ENCODE assay signal across 8 cellular contexts in the genomic region with DNA sequence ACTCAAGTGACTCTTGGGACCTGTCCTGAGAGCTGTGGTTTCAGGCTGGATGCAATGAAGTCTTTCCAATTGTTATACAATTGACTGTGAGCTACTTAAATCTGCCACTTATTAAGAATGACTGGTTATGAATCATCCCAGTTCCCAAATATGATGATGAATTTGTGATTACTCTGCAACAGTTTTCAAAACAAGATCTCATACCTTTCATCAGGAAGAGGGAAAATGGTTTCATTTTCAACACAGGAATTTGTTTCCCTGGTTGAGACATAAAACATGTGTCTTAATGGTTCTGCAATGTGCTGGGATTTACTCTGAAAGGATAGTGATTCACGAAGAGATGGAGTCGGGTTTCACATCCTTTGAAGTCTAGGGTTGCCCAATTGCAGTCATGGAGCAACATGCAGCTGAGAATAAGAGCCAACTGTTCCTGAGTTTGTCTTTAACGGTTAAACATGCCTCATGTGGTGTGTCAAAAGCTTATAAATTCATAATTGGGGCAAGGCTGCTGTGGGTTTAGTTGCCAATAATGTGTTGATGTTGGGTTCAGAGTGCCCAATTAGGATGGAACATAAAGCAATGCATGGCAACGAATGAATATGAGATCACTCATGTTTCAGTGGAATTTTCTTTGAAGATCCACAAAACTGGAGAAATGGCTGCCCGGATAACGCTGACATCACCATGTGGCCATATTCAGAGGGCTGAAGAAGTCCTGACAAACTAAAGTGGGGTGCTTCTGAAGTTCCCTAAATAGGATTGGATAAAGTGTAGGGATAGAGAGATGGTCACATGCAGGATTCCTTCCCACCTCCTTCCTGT. TPM values are rescaled to one million over a fixed set of nuclear protein-coding genes. Genes with fewer than 3 reads are reported as not detected.
A peak's percentile ranks its signal among the peaks of the same experiment; 100 is the strongest.
DNase-seq lines count a peak whose midpoint lies in the region; ATAC-seq and TF ChIP-seq lines count a peak whose summit lies in the region.

No MANE protein-coding gene starts in this region.

- TF ChIP-seq CTCF in Panc1 (IDR thresholded peaks at IDR 0.05), result no peak

- H3K27ac ChIP-seq in GM23248, result peak overlapping the region; percentile 90
- no peak overlapping the region for H3K27ac ChIP-seq in Panc1 (ENCODE audit: low read length)

- H3K27ac Mint-ChIP-seq in naive thymus-derived CD8-positive, alpha-beta T cell, result no peak overlapping the region

- H3K79me2 ChIP-seq in GM23248 (ENCODE audit: insufficient read depth), result no peaks in the 10 kb centered on the region

- DNase-seq in GM23248 (peak; percentile 98), Panc1 (ENCODE audit: low read depth, low spot score) (peak; percentile 66), glomerular visceral epithelial cell (ENCODE audit: extremely low spot score) (peak; percentile 96), stromal cell of bone marrow (ENCODE audit: low read depth) (peak; percentile 98), globus pallidus (ENCODE audit: low spot score) (no peak)
- no peak for DNase-seq in naive thymus-derived CD8-positive, alpha-beta T cell
- DNase-seq in activated CD4-positive, CD25-positive, alpha-beta regulatory T cell treated with anti-CD3 and anti-CD28 coated beads, Interleukin-2, amount 50 U/mL, for 72 hours, result no peak
- no peak for DNase-seq in activated T-cell treated with anti-CD3 and anti-CD28 coated beads, Interleukin-2, amount 50 U/mL, for 48 hours

- POLR2A ChIA-PET in Panc1 (lab: Charles Lee), result no interaction called here
- POLR2A ChIA-PET in naive thymus-derived CD8-positive, alpha-beta T cell (lab: Charles Lee), result no interaction called here

- peaks cover 43% of the 10 kb centered on the region for H3F3A ChIP-seq in GM23248 (ENCODE audit: insufficient read depth)

- H3K36me3 Mint-ChIP-seq in naive thymus-derived CD8-positive, alpha-beta T cell, result peaks cover 0 to 4% (median 0%) of the 10 kb centered on the region in 3 donors

- in situ Hi-C loops in GM23248 (cut with MboI) (no loop called here), Panc1 (cut with HindIII; ENCODE audit: low pct_unique_long_range_greater_than_20kb, low sequenced_read_pairs) (no loop called here)

- no peaks in the 10 kb centered on the region for H3K9me2 ChIP-seq in GM23248 (ENCODE audit: insufficient read depth)

- CTCF ChIA-PET in Panc1 (lab: Charles Lee), result no interaction called here

- peaks cover 2 to 12% (median 8%) of the 10 kb centered on the region in 5 donors for H3K27me3 Mint-ChIP-seq in naive thymus-derived CD8-positive, alpha-beta T cell

- H3K36me3 ChIP-seq in GM23248 (ENCODE audit: low read depth), result no peaks in the 10 kb centered on the region
- H3K36me3 ChIP-seq in Panc1 (ENCODE audit: control insufficient read depth, insufficient read depth, low read length), result no peaks in the 10 kb centered on the region

- ATAC-seq in Panc1, result peak; percentile 63; the same call in 1 of the 2 replicates
- ATAC-seq in naive thymus-derived CD8-positive, alpha-beta T cell, result no peak

- no TSS peak for BruUV-seq in Panc1 (replicated peaks; lab: Mats Ljungman, UMichigan)

- peak overlapping the region; percentile 72 for H3K4me2 ChIP-seq in GM23248 (ENCODE audit: unreplicated experiment)

- H3K9me3 ChIP-seq in GM23248 (ENCODE audit: low read depth) (no peaks in the 10 kb centered on the region), Panc1 (ENCODE audit: control insufficient read depth, insufficient read depth, low read depth, low read length) (no peaks in the 10 kb centered on the region; the same call in 1 of the 2 replicates)

- H3K4me3 ChIP-seq in GM23248, result peak overlapping the region; percentile 15
- H3K4me3 ChIP-seq in Panc1 (ENCODE audit: low read depth in 2 of 2, low read length in 2 of 2), result no peak overlapping the region

- no peaks in the 10 kb centered on the region for H3K4me1 Mint-ChIP-seq in naive thymus-derived CD8-positive, alpha-beta T cell

- intact Hi-C loops in Panc1 (cut with micrococcal nuclease; ENCODE audit: unreplicated experiment), result no loop called here

- 2% methylated on average over 6 of the region's 6 CpGs for WGBS in GM23248 (ENCODE audit: low coverage in 1 of 2, low lambda C conversion rate in 2 of 2, missing lambda C conversion rate in 2 of 2), 2 experiments

- peaks cover 0 to 8% (median 1%) of the 10 kb centered on the region in 9 donors for H3K9me3 Mint-ChIP-seq in naive thymus-derived CD8-positive, alpha-beta T cell

- peak overlapping the region; percentile 13 for H2AFZ ChIP-seq in GM23248

- H4K20me1 ChIP-seq in GM23248 (ENCODE audit: insufficient read depth), result no peaks in the 10 kb centered on the region

- peak overlapping the region; percentile 58 for H3K9ac ChIP-seq in GM23248

- H3K4me1 ChIP-seq in GM23248 (ENCODE audit: insufficient read depth), result peaks cover 29% of the 10 kb centered on the region
- H3K4me1 ChIP-seq in Panc1 (ENCODE audit: control insufficient read depth, insufficient read depth, low read length), result peaks cover 3% of the 10 kb centered on the region; the same call in 1 of the 2 replicates

- no peak overlapping the region for H3K4me3 Mint-ChIP-seq in naive thymus-derived CD8-positive, alpha-beta T cell

- no peaks in the 10 kb centered on the region for H3K27me3 ChIP-seq in GM23248 (replicated peaks; ENCODE audit: insufficient read depth)
- H3K27me3 ChIP-seq in Panc1 (ENCODE audit: control insufficient read depth, insufficient read depth, low read length), result no peaks in the 10 kb centered on the region

RNA-seq across cellular contexts. Expression of gene CYP24A1, which starts 41.0 kb away (rescaled TPM):
- total RNA-seq in GM23248 (2014; rRNA removed; shearing (Covaris generic)), result 1.2 TPM in 1 of 2 replicates, not detected in the other
- 0.37 and 0.43 TPM in 2 replicates for polyA plus RNA-seq in GM23248 (2016; fragmentation: Nextera tagmentation; extraction: Ambion mirVana)
- total RNA-seq in Panc1 (2021; ENCODE audit: unreplicated experiment), result 3.0 TPM
- 1.5 TPM for polyA plus RNA-seq in Panc1 (2012; ENCODE audit: insufficient read length)
- total RNA-seq in naive thymus-derived CD8-positive, alpha-beta T cell, result under 1 TPM in 1 of 2 experiments, not detected in 1; 0.47 TPM
- not detected for polyA plus RNA-seq in naive thymus-derived CD8-positive, alpha-beta T cell

Comparison
In these comparisons a context has a peak if more than half of its experiments do, and no peak if none do; other contexts are left out.
1. DNase-seq: peak in GM23248 (single experiment), Panc1 (single experiment), glomerular visceral epithelial cell (single experiment) and stromal cell of bone marrow (single experiment); none in naive thymus-derived CD8-positive, alpha-beta T cell (0 of 10), activated CD4-positive, CD25-positive, alpha-beta regulatory T cell treated with anti-CD3 and anti-CD28 coated beads, Interleukin-2, amount 50 U/mL, for 72 hours (single experiment), activated T-cell treated with anti-CD3 and anti-CD28 coated beads, Interleukin-2, amount 50 U/mL, for 48 hours (0 of 2) and globus pallidus (single experiment).